ENCODE assay signal across 8 cellular contexts in genomic region chr11:121722431-121723256, GRCh38.
DNase-seq lines count a peak whose midpoint lies in the region; ATAC-seq and TF ChIP-seq lines count a peak whose summit lies in the region.

No MANE protein-coding gene starts in this region.

- no peaks in the 10 kb centered on the region for H3K36me3 Mint-ChIP-seq in dendritic cell treated with granulocyte-macrophage colony-stimulating factor and Interleukin-4, amounts not matched to agents 40 ng/mL and 50 ng/mL, for 4 days (ENCODE audit: low read depth)

- peak; percentile 95 for DNase-seq in DMS79 (lab: John Stamatoyannopoulos, UW)
- peak; percentile 78 for DNase-seq in NCI-H2196 treated with DMSO at 0.1 percent for 48 hours (lab: John Stamatoyannopoulos, UW; ENCODE audit: unreplicated experiment)
- DNase-seq in kidney tubule cell (ENCODE audit: low spot score): peak; percentile 62
- DNase-seq in smooth muscle cell (lab: John Stamatoyannopoulos, UW; ENCODE audit: unreplicated experiment): peak; percentile 28
- no peak for DNase-seq in SIG-M5 treated with dmso at 0.1 percent for 504 hours (lab: John Stamatoyannopoulos, UW; ENCODE audit: unreplicated experiment)
- DNase-seq in HUDEP-2 (lab: John Stamatoyannopoulos, UW; ENCODE audit: unreplicated experiment in 76 of 76): no peak

- WGBS in smooth muscle cell (ENCODE audit: low lambda C conversion rate): 2% methylated on average over 47 of the region's 47 CpGs

- TF ChIP-seq CTCF in smooth muscle cell (IDR thresholded peaks at IDR 0.05; ENCODE audit: borderline replicate concordance, insufficient read depth, poor library complexity, severe bottlenecking): no peak

- peak overlapping the region; percentile 20 for H3K27ac ChIP-seq in smooth muscle cell (ENCODE audit: low read depth)

- H3K9ac ChIP-seq in smooth muscle cell (ENCODE audit: low read depth): no peak overlapping the region

- peak overlapping the region; percentile 88 for H3K4me2 ChIP-seq in smooth muscle cell

- peaks cover 10% of the 10 kb centered on the region for H3K9me3 Mint-ChIP-seq in dendritic cell treated with granulocyte-macrophage colony-stimulating factor and Interleukin-4, amounts not matched to agents 40 ng/mL and 50 ng/mL, for 4 days

- intact Hi-C loops in dendritic cell treated with granulocyte-macrophage colony-stimulating factor and Interleukin-4, amounts not matched to agents 40 ng/mL and 50 ng/mL, for 4 days (cut with micrococcal nuclease): no loop called here

- peaks cover 6% of the 10 kb centered on the region for H3K4me1 ChIP-seq in smooth muscle cell (ENCODE audit: low read depth)

- no peaks in the 10 kb centered on the region for H3F3A ChIP-seq in smooth muscle cell (ENCODE audit: low read depth)

- no peaks in the 10 kb centered on the region for H3K27me3 ChIP-seq in smooth muscle cell (ENCODE audit: low read depth)

- H4K20me1 ChIP-seq in smooth muscle cell (ENCODE audit: low read depth): no peaks in the 10 kb centered on the region

- no peaks in the 10 kb centered on the region for H3K79me2 ChIP-seq in smooth muscle cell (ENCODE audit: low read depth)

- peaks cover 14% of the 10 kb centered on the region for H3K4me1 Mint-ChIP-seq in dendritic cell treated with granulocyte-macrophage colony-stimulating factor and Interleukin-4, amounts not matched to agents 40 ng/mL and 50 ng/mL, for 4 days (ENCODE audit: low read depth)

- H3K4me3 ChIP-seq in smooth muscle cell: peak overlapping the region; percentile 53

- H2AFZ ChIP-seq in smooth muscle cell (ENCODE audit: low read depth): peak overlapping the region; percentile 86

- ATAC-seq in HG02970 (IDR thresholded peaks at IDR 0.05; ENCODE audit: low FRiP score, unreplicated experiment): no peak

- no peak overlapping the region for H3K27ac Mint-ChIP-seq in dendritic cell treated with granulocyte-macrophage colony-stimulating factor and Interleukin-4, amounts not matched to agents 40 ng/mL and 50 ng/mL, for 4 days

- H3K4me3 Mint-ChIP-seq in dendritic cell treated with granulocyte-macrophage colony-stimulating factor and Interleukin-4, amounts not matched to agents 40 ng/mL and 50 ng/mL, for 4 days: peak overlapping the region; percentile 27

- H3K27me3 Mint-ChIP-seq in dendritic cell treated with granulocyte-macrophage colony-stimulating factor and Interleukin-4, amounts not matched to agents 40 ng/mL and 50 ng/mL, for 4 days: peaks cover 22% of the 10 kb centered on the region

- no peaks in the 10 kb centered on the region for H3K36me3 ChIP-seq in smooth muscle cell (ENCODE audit: low read depth)

- no peaks in the 10 kb centered on the region for H3K9me3 ChIP-seq in smooth muscle cell (replicated peaks; ENCODE audit: low read depth)

Comparison
In these comparisons a context has a peak if more than half of its experiments do, and no peak if none do; other contexts are left out.
1. DNase-seq: peak in DMS79 (single experiment), NCI-H2196 treated with DMSO at 0.1 percent for 48 hours (single experiment), kidney tubule cell (single experiment) and smooth muscle cell (single experiment); none in SIG-M5 treated with dmso at 0.1 percent for 504 hours (single experiment) and HUDEP-2 (0 of 76).